In the genomic region with DNA sequence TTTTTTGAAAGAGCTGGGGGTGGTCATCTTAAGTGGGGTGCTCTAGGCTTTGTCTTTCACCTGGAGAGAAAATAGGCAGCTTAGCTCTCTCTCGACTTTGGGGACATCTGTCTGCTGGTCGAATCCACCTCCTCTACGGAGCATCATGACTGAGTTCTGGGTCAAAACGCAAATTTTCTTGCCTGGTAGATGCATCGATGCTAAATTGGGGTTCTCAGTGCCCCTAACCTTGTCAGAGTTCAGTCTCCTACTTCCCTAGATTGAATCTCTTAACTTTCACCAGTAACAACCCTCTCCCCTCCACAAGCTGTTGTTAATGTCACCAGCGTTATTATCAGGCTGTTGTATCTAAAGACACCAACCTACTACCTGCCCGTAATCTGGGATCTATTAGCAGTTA, we compare ENCODE assay signal across 12 cellular contexts. TPM values are rescaled to one million over a fixed set of nuclear protein-coding genes. Genes with fewer than 3 reads are reported as not detected.
DNase-seq lines count a peak whose midpoint lies in the region; ATAC-seq and TF ChIP-seq lines count a peak whose summit lies in the region.
"Had no signal": no experiment of that assay in that cellular context is flagged by ENCODE, and none has a peak within 500 bp of the region (broad histone marks: within the 10 kb centered on the region; RNA-seq: fewer than 3 reads in every experiment).

No MANE protein-coding gene starts in this region.

- peaks cover 34% of the 10 kb centered on the region for H3K79me2 ChIP-seq in hepatocyte

- peaks cover 12% of the 10 kb centered on the region for H3K27me3 ChIP-seq in hepatocyte
- peaks cover 17% of the 10 kb centered on the region for H3K27me3 ChIP-seq in prostate gland (replicated peaks; ENCODE audit: insufficient read depth)

- H3K4me1 ChIP-seq in ES-I3 (ENCODE audit: insufficient read depth, low read length) (peaks cover 16% of the 10 kb centered on the region; the same call in 1 of the 2 replicates), hepatocyte (ENCODE audit: insufficient read depth) (peaks cover 6% of the 10 kb centered on the region), prostate gland (replicated peaks) (no peaks in the 10 kb centered on the region)

- H3K9me3 ChIP-seq in ES-I3 (ENCODE audit: control insufficient read depth, insufficient read depth, low read length) (no peaks in the 10 kb centered on the region), hepatocyte (ENCODE audit: low read depth) (no peaks in the 10 kb centered on the region), prostate gland (no peaks in the 10 kb centered on the region)
- H3K9me3 ChIP-seq: mucosa of descending colon had no signal

- ATAC-seq in GM18907 (IDR thresholded peaks at IDR 0.05; ENCODE audit: unreplicated experiment) (no peak), GM18870 (IDR thresholded peaks at IDR 0.05; ENCODE audit: unreplicated experiment) (no peak), omental fat pad (ENCODE audit: low FRiP score) (no peak)
- ATAC-seq: T-cell had no signal

- TF ChIP-seq CTCF in hepatocyte (IDR thresholded peaks at IDR 0.05; ENCODE audit: poor library complexity) (no peak), prostate gland (IDR thresholded peaks at IDR 0.05) (no peak), omental fat pad (IDR thresholded peaks at IDR 0.05) (no peak)

- H3K9ac ChIP-seq in ES-I3 (ENCODE audit: low read depth, low read length), result peak overlapping the region; percentile 71; the same call in 1 of the 2 replicates

- no peaks in the 10 kb centered on the region for H3K36me3 ChIP-seq in ES-I3 (ENCODE audit: insufficient read depth, low read length)
- H3K36me3 ChIP-seq in hepatocyte (replicated peaks; ENCODE audit: insufficient read depth, low read depth), result no peaks in the 10 kb centered on the region
- H3K36me3 ChIP-seq in prostate gland, result no peaks in the 10 kb centered on the region

- H3K4me3 ChIP-seq in hepatocyte, result peak overlapping the region; percentile 71
- peak overlapping the region; percentile 42 to 49 for H3K4me3 ChIP-seq in prostate gland
- H3K4me3 ChIP-seq: mucosa of descending colon had no signal

- intact Hi-C loops in prostate gland (cut with DNase I), result loop anchor here (10.0 kb wide), 2 partner anchors 524 to 1276 kb away; no protein-coding TSS in a partner anchor

- H3K9me2 ChIP-seq in hepatocyte (replicated peaks; ENCODE audit: insufficient read depth), result no peaks in the 10 kb centered on the region

- WGBS in hepatocyte (ENCODE audit: low lambda C conversion rate, missing lambda C conversion rate), result 0% methylated on average over 7 of the region's 7 CpGs
- under 1% methylated on average over 7 of the region's 7 CpGs for WGBS in prostate gland

- peak overlapping the region; percentile 86 for H3K4me2 ChIP-seq in hepatocyte

- H4K20me1 ChIP-seq in hepatocyte (ENCODE audit: insufficient read depth, poor library complexity, severe bottlenecking), result no peaks in the 10 kb centered on the region

- no peak for DNase-seq in hepatocyte (ENCODE audit: low spot score)
- no peak for DNase-seq in prostate gland (ENCODE audit: low spot score)
- DNase-seq in NK-92 treated with Interleukin-12 subunit alpha and Interleukin-12 subunit beta, amount 100 ng/mL, for 24 hours (lab: John Stamatoyannopoulos, UW), result no peak
- DNase-seq in omental fat pad (ENCODE audit: low spot score), result no peak
- DNase-seq: DMS79, NCI-H1436 treated with DMSO at 0.1 percent for 48 hours, T-cell had no signal

- H2AFZ ChIP-seq in hepatocyte, result peak overlapping the region; percentile 95

- no peak for TF ChIP-seq POLR2A in prostate gland (IDR thresholded peaks at IDR 0.05)

- H3K27ac ChIP-seq in angular gyrus (ENCODE audit: low read depth, low read length), result peak overlapping the region; percentile 77
- H3K27ac ChIP-seq in hepatocyte, result peak overlapping the region; percentile 85
- peak overlapping the region; percentile 28 to 37 for H3K27ac ChIP-seq in prostate gland

RNA-seq across cellular contexts. Expression of a gene that starts 0.7 kb away (rescaled TPM):
- total RNA-seq in hepatocyte (42.3 and 48.0 TPM in 2 replicates), prostate gland (10 to 100 TPM in 1 of 2 donors, 1 to 10 TPM in 1; 6.8 to 59.1 TPM), omental fat pad (10 to 100 TPM; 15.9 to 71.4 (median 23.8) TPM)
- polyA plus RNA-seq in hepatocyte, result 31.3 and 32.9 TPM in 2 replicates

Comparison
In these comparisons a context has a peak if more than half of its experiments do, and no peak if none do; other contexts are left out.
1. H3K27ac ChIP-seq: peak in every context shown above with its lines; median percentile 85 in hepatocyte; 77 in angular gyrus; 32 in prostate gland.